15 cellular contexts compared by ENCODE assay signal in genomic region chr14:97298331-97298730, GRCh38.
DNase-seq lines count a peak whose midpoint lies in the region; ATAC-seq, FAIRE-seq and TF ChIP-seq lines count a peak whose summit lies in the region.
"Had no signal": no experiment of that assay in that cellular context is flagged by ENCODE, and none has a peak within 500 bp of the region (broad histone marks: within the 10 kb centered on the region; RNA-seq: fewer than 3 reads in every experiment).

No MANE protein-coding gene starts in this region.

- H3K4me1 ChIP-seq in breast epithelium: no peaks in the 10 kb centered on the region
- no peaks in the 10 kb centered on the region for H3K4me1 ChIP-seq in Loucy (ENCODE audit: insufficient read depth, low read length, poor library complexity, severe bottlenecking)
- H3K4me1 ChIP-seq in K562 (replicated peaks in 1 of 2; ENCODE audit: control insufficient read depth in 2 of 2, insufficient read depth in 2 of 2, low read length in 2 of 2): no peaks in the 10 kb centered on the region
- H3K4me1 ChIP-seq in vagina: no peaks in the 10 kb centered on the region
- H3K4me1 ChIP-seq: BLaER1, HAP-1, transverse colon had no signal

- no peak overlapping the region for H3K27ac Mint-ChIP-seq in MCF 10A (ENCODE audit: low read depth, unreplicated experiment)
- H3K27ac Mint-ChIP-seq: activated naive CD4-positive, alpha-beta T cell treated with anti-CD3 and anti-CD28 coated beads, Interleukin-2, amount 10 ng/mL, durations not matched to agents 7 days and 5 days had no signal

- TF ChIP-seq RAD21 in K562 (CRISPR knock-in tag; conservative IDR thresholded peaks at IDR 0.05 in 1 of 2, IDR thresholded peaks at IDR 0.05 in 1 of 2): 0 out of 4 replicates have a peak, but pooled peaks of 1 of the 2 experiments have one; percentile 21

- peaks cover 63% of the 10 kb centered on the region for H3K27me3 Mint-ChIP-seq in MCF 10A (ENCODE audit: insufficient read depth, unreplicated experiment)

- no peaks in the 10 kb centered on the region for H3K9me1 ChIP-seq in K562 (ENCODE audit: control insufficient read depth, insufficient read depth, low read length)

- H3K9me2 ChIP-seq in Loucy (replicated peaks; ENCODE audit: low read depth, low read length): no peaks in the 10 kb centered on the region

- intact Hi-C loops in MCF 10A (cut with micrococcal nuclease): no loop called here
- intact Hi-C loops in breast epithelium (cut with DNase I; ENCODE audit: low total_unique reads): no loop called here
- intact Hi-C loops in K562 (cut with micrococcal nuclease): no loop called here
- intact Hi-C loops in vagina (cut with DNase I): no loop called here

- H3K79me2 ChIP-seq in Loucy (ENCODE audit: insufficient read depth, low read length) (no peaks in the 10 kb centered on the region), K562 (ENCODE audit: control insufficient read depth, insufficient read depth, low read length) (no peaks in the 10 kb centered on the region)

- FAIRE-seq in K562 (lab: Jason Lieb, UNC): no peak
- FAIRE-seq: endometrium had no signal

- H3K36me3 Mint-ChIP-seq in MCF 10A (ENCODE audit: insufficient read depth, unreplicated experiment): no peaks in the 10 kb centered on the region
- H3K36me3 Mint-ChIP-seq: activated naive CD4-positive, alpha-beta T cell treated with anti-CD3 and anti-CD28 coated beads, Interleukin-2, amount 10 ng/mL, durations not matched to agents 7 days and 5 days had no signal

- H3K9ac ChIP-seq in Loucy (ENCODE audit: low read depth, low read length, poor library complexity, severe bottlenecking) (no peak overlapping the region), K562 (ENCODE audit: insufficient read depth in 1 of 2, low read depth in 2 of 2, low read length in 2 of 2) (no peak overlapping the region)
- H3K9ac ChIP-seq: BLaER1 had no signal

- TF ChIP-seq EP300 in K562 (IDR thresholded peaks at IDR 0.05; ENCODE audit: low read length): no peak

- no peak overlapping the region for H3K4me3 Mint-ChIP-seq in MCF 10A (ENCODE audit: unreplicated experiment)
- H3K4me3 Mint-ChIP-seq: activated naive CD4-positive, alpha-beta T cell treated with anti-CD3 and anti-CD28 coated beads, Interleukin-2, amount 10 ng/mL, durations not matched to agents 7 days and 5 days had no signal

- POLR2A ChIA-PET in MCF 10A (lab: Yijun Ruan, JAX): no interaction called here
- POLR2A ChIA-PET in K562 (lab: Yijun Ruan, JAX): interaction anchor here (0.7 kb wide), 1 partner anchor 33 kb away, joined by 3 read pairs; no protein-coding TSS in a partner anchor

- 0% methylated on average over 7 of the region's 7 CpGs for WGBS in K562 (ENCODE audit: insufficient coverage, low coverage, missing lambda C conversion rate)

- no peak overlapping the region for H2AFZ ChIP-seq in Loucy (ENCODE audit: low read length)
- no peak overlapping the region for H2AFZ ChIP-seq in K562 (ENCODE audit: low read depth, low read length)

- CTCF ChIA-PET in MCF 10A (lab: Yijun Ruan, JAX): interaction anchor here (0.9 kb wide), 1 partner anchor 9 kb away, joined by 3 read pairs; no protein-coding TSS in a partner anchor
- CTCF ChIA-PET in K562 (lab: Yijun Ruan, JAX; ENCODE audit: low intra/inter-chr PET ratio): no interaction called here

- H3K9me3 ChIP-seq in breast epithelium: no peaks in the 10 kb centered on the region
- H3K9me3 ChIP-seq in Loucy (ENCODE audit: insufficient read depth, low read depth, low read length): no peaks in the 10 kb centered on the region
- H3K9me3 ChIP-seq in K562 (replicated peaks; ENCODE audit: control insufficient read depth, insufficient read depth, low read depth, low read length): no peaks in the 10 kb centered on the region
- no peaks in the 10 kb centered on the region for H3K9me3 ChIP-seq in vagina
- H3K9me3 ChIP-seq: BLaER1, HAP-1, transverse colon had no signal

- H3K27ac ChIP-seq in breast epithelium (no peak overlapping the region), K562 (ENCODE audit: extremely low read depth, low read depth, low read length) (no peak overlapping the region), vagina (no peak overlapping the region)
- H3K27ac ChIP-seq: BLaER1, transverse colon had no signal

- no peak overlapping the region for H3K4me2 ChIP-seq in Loucy (ENCODE audit: low read depth, low read length, poor library complexity, severe bottlenecking)
- no peak overlapping the region for H3K4me2 ChIP-seq in K562 (ENCODE audit: insufficient read depth, low read length)
- H3K4me2 ChIP-seq: BLaER1 had no signal

- H3K4me1 Mint-ChIP-seq in MCF 10A (ENCODE audit: insufficient read depth, unreplicated experiment): no peaks in the 10 kb centered on the region

- peak; percentile 16 for TF ChIP-seq CTCF in MCF 10A (IDR thresholded peaks at IDR 0.05; ENCODE audit: unreplicated experiment)
- TF ChIP-seq CTCF in breast epithelium (IDR thresholded peaks at IDR 0.05): no peak
- TF ChIP-seq CTCF in Loucy (conservative IDR thresholded peaks at IDR 0.05; ENCODE audit: low read length): peak; percentile 65
- peak; percentile 46 to 57 (median 49) for TF ChIP-seq CTCF in K562 (IDR thresholded peaks at IDR 0.05 in 2 of 3, conservative IDR thresholded peaks at IDR 0.05 in 1 of 3; ENCODE audit: insufficient read depth in 2 of 3, low read depth in 1 of 3, low read length in 3 of 3)
- TF ChIP-seq CTCF in vagina (IDR thresholded peaks at IDR 0.05): no peak

- in situ Hi-C loops in K562 (cut with MboI): loop anchor here (25.0 kb wide), 1 partner anchor 711 kb away; no protein-coding TSS in a partner anchor

- no peak for DNase-seq in MCF 10A (ENCODE audit: unreplicated experiment)
- DNase-seq in breast epithelium (ENCODE audit: low spot score in 2 of 2): no peak
- peak; percentile 30 to 50 (median 44) for DNase-seq in K562 (ENCODE audit: extremely low read depth in 1 of 4, low spot score in 3 of 4)
- DNase-seq in activated CD8-positive, alpha-beta memory T cell treated with anti-CD3 and anti-CD28 coated beads for 24 hours: no peak
- DNase-seq in T-helper 2 cell: no peak
- DNase-seq in vagina (ENCODE audit: extremely low spot score in 2 of 2): no peak
- no peak for DNase-seq in AG08395 (ENCODE audit: low spot score)
- DNase-seq: activated naive CD4-positive, alpha-beta T cell treated with anti-CD3 and anti-CD28 coated beads, Interleukin-2, amount 10 ng/mL, durations not matched to agents 7 days and 5 days; kidney glomerular epithelial cell; MM.1S; transverse colon had no signal

- H3K27me3 ChIP-seq in breast epithelium (peaks cover 0 to 32% of the 10 kb centered on the region in 2 donors), Loucy (ENCODE audit: insufficient read depth, low read length, poor library complexity, severe bottlenecking) (no peaks in the 10 kb centered on the region), K562 (ENCODE audit: control insufficient read depth in 2 of 2, insufficient read depth in 2 of 2, low read length in 2 of 2) (no peaks in the 10 kb centered on the region), vagina (no peaks in the 10 kb centered on the region)
- H3K27me3 ChIP-seq: BLaER1 had no signal

- H3K4me3 ChIP-seq in breast epithelium: no peak overlapping the region
- no peak overlapping the region for H3K4me3 ChIP-seq in Loucy (ENCODE audit: low read length, poor library complexity, severe bottlenecking)
- no peak overlapping the region for H3K4me3 ChIP-seq in K562
- no peak overlapping the region for H3K4me3 ChIP-seq in vagina
- H3K4me3 ChIP-seq: BLaER1, HAP-1, transverse colon had no signal

- ATAC-seq in K562: peak; percentile 84

- no peaks in the 10 kb centered on the region for H4K20me1 ChIP-seq in Loucy (ENCODE audit: insufficient read depth, low read length, poor library complexity, severe bottlenecking)
- H4K20me1 ChIP-seq in K562 (replicated peaks; ENCODE audit: control insufficient read depth, insufficient read depth, low read length): no peaks in the 10 kb centered on the region
- H4K20me1 ChIP-seq: BLaER1 had no signal

- BruUV-seq in MCF 10A (replicated peaks; lab: Mats Ljungman, UMichigan) (no TSS peak), K562 (replicated peaks; lab: Mats Ljungman, UMichigan) (no TSS peak)

- TF ChIP-seq POLR2A in breast epithelium (IDR thresholded peaks at IDR 0.05): no peak
- no peak for TF ChIP-seq POLR2A in K562 (conservative IDR thresholded peaks at IDR 0.05)
- no peak for TF ChIP-seq POLR2A in vagina (IDR thresholded peaks at IDR 0.05)

- H3K9me3 Mint-ChIP-seq in MCF 10A (ENCODE audit: unreplicated experiment): no peaks in the 10 kb centered on the region
- H3K9me3 Mint-ChIP-seq: activated naive CD4-positive, alpha-beta T cell treated with anti-CD3 and anti-CD28 coated beads, Interleukin-2, amount 10 ng/mL, durations not matched to agents 7 days and 5 days had no signal

- H3K36me3 ChIP-seq in breast epithelium (no peaks in the 10 kb centered on the region), Loucy (ENCODE audit: insufficient read depth, low read length) (no peaks in the 10 kb centered on the region), K562 (ENCODE audit: control insufficient read depth, insufficient read depth, low read length) (no peaks in the 10 kb centered on the region), vagina (no peaks in the 10 kb centered on the region)
- H3K36me3 ChIP-seq: BLaER1, HAP-1, transverse colon had no signal

- H3F3A ChIP-seq in Loucy (ENCODE audit: low read depth): no peaks in the 10 kb centered on the region

TF ChIP-seq in K562, 482 proteins besides CTCF, POLR2A, EP300 and RAD21 (continues in another document):
- TF ChIP-seq RBBP5 (IDR thresholded peaks at IDR 0.05; ENCODE audit: borderline replicate concordance, insufficient read depth, low read length, poor library complexity, severe bottlenecking) (no peak), ZNF79 (CRISPR knock-in tag; IDR thresholded peaks at IDR 0.05; ENCODE audit: low read depth) (no peak), ZNF143 (CRISPR knock-in tag; IDR thresholded peaks at IDR 0.05) (no peak), ZFX (CRISPR knock-in tag; IDR thresholded peaks at IDR 0.05) (no peak), TFAM (CRISPR knock-in tag; conservative IDR thresholded peaks at IDR 0.05) (no peak), CREM (IDR thresholded peaks at IDR 0.05; ENCODE audit: low read depth) (no peak), ZNF146 (CRISPR knock-in tag; IDR thresholded peaks at IDR 0.05; ENCODE audit: unreplicated experiment) (no peak), ZNF717 (CRISPR knock-in tag; IDR thresholded peaks at IDR 0.05) (no peak), KLF6 (CRISPR knock-in tag; IDR thresholded peaks at IDR 0.05; ENCODE audit: borderline replicate concordance) (no peak), POLR2AphosphoS2 (IDR thresholded peaks at IDR 0.05; ENCODE audit: low read length) (no peak), ZNF124 (CRISPR knock-in tag; IDR thresholded peaks at IDR 0.05) (no peak)
- TF ChIP-seq, protein P1, sequence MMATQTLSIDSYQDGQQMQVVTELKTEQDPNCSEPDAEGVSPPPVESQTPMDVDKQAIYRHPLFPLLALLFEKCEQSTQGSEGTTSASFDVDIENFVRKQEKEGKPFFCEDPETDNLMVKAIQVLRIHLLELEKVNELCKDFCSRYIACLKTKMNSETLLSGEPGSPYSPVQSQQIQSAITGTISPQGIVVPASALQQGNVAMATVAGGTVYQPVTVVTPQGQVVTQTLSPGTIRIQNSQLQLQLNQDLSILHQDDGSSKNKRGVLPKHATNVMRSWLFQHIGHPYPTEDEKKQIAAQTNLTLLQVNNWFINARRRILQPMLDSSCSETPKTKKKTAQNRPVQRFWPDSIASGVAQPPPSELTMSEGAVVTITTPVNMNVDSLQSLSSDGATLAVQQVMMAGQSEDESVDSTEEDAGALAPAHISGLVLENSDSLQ (IDR thresholded peaks at IDR 0.05): no peak

Comparison
In these comparisons a context has a peak if more than half of its experiments do, and no peak if none do; other contexts are left out.
1. CTCF ChIP-seq: peak in MCF 10A (single experiment), Loucy (single experiment) and K562 (3 of 3); none in breast epithelium (0 of 3) and vagina (0 of 3).
2. DNase-seq: peak in K562 (4 of 4); none in MCF 10A (single experiment), breast epithelium (0 of 2), activated CD8-positive, alpha-beta memory T cell treated with anti-CD3 and anti-CD28 coated beads for 24 hours (single experiment), T-helper 2 cell (0 of 5), vagina (0 of 2) and AG08395 (single experiment).